Comparison of ENCODE assay signal across 27 cellular contexts in the genomic region with DNA sequence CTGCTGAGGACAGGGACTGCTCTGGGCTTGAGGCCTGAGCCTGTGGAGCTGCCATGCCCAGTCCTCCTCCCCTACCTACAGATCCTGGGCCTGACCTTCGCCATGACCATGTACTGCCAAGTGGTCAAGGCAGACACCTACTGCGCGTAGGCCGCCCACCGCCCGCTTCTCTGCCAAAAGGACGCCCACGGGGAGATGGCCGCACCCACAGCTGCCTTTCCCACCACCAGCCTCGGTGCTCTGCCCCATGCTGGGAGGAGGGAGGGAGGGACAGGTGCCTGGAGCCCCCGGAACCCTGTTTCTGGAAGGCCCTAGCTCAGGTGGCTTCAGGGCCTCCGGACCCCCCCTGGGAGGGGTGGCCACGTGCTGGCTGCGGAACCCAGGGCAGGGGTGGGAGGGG.
"Had no signal": no experiment of that assay in that cellular context is flagged by ENCODE, and none has a peak within 500 bp of the region (broad histone marks: within the 10 kb centered on the region; RNA-seq: fewer than 3 reads in every experiment).

No MANE protein-coding gene starts in this region.

- H3K9ac ChIP-seq: neural progenitor cell had no signal

- H3K4me1 ChIP-seq: gastrocnemius medialis, uterus had no signal

- FAIRE-seq: bronchial epithelial cell, colon, endometrium, islet of Langerhans had no signal

- H3K4me3 ChIP-seq: gastrocnemius medialis, left ventricle myocardium inferior, lung, neural progenitor cell, tibial nerve, uterus had no signal

- H3K9me3 Mint-ChIP-seq: activated B cell treated with CpG ODN at 0.5 μM for 24 hours; activated T-cell treated with anti-CD3 and anti-CD28 coated beads, Interleukin-2, amount 50 U/mL, for 72 hours; natural killer cell; neural progenitor cell had no signal

- DNase-seq: activated B cell treated with CpG ODN at 0.5 μM for 24 hours; activated CD8-positive, alpha-beta memory T cell treated with anti-CD3 and anti-CD28 coated beads, Interleukin-2, amount 10 ng/mL, durations not matched to agents 7 days and 5 days; activated CD8-positive, alpha-beta T cell treated with anti-CD3 and anti-CD28 coated beads, Interleukin-2, amount 10 ng/mL, durations not matched to agents 7 days and 5 days; activated naive CD4-positive, alpha-beta T cell; activated T-cell treated with anti-CD3 and anti-CD28 coated beads, Interleukin-2, amount 50 U/mL, for 72 hours; anterior cingulate cortex; dermis blood vessel endothelial cell; effector CD8-positive, alpha-beta T cell; gastrocnemius medialis; glutamatergic neuron; left ventricle myocardium inferior; mesendoderm; natural killer cell; right cardiac atrium; stimulated activated CD4-positive, alpha-beta T cell treated with anti-CD3 and anti-CD28 coated beads, Interleukin-2, amount 100 ng/mL, for 48 hours; stimulated activated naive CD4-positive, alpha-beta T cell treated with Interleukin-2 at 50 U/mL for 16 hours; T-helper 17 cell; T1000; uterus had no signal

- H3K27ac ChIP-seq: gastrocnemius medialis, left ventricle myocardium inferior, neural progenitor cell, tibial nerve, uterus had no signal

- ATAC-seq: activated CD8-positive, alpha-beta memory T cell treated with anti-CD3 and anti-CD28 coated beads, Interleukin-2, amount 10 ng/mL, durations not matched to agents 7 days and 5 days; activated CD8-positive, alpha-beta T cell treated with anti-CD3 and anti-CD28 coated beads, Interleukin-2, amount 10 ng/mL, durations not matched to agents 7 days and 5 days; activated T-cell treated with anti-CD3 and anti-CD28 coated beads, Interleukin-2, amount 50 U/mL, for 72 hours; gastrocnemius medialis; natural killer cell; right cardiac atrium; T-helper 17 cell had no signal

- H3K27ac Mint-ChIP-seq: activated B cell treated with CpG ODN at 0.5 μM for 24 hours; activated CD8-positive, alpha-beta memory T cell treated with anti-CD3 and anti-CD28 coated beads, Interleukin-2, amount 10 ng/mL, durations not matched to agents 7 days and 5 days; activated CD8-positive, alpha-beta T cell treated with anti-CD3 and anti-CD28 coated beads, Interleukin-2, amount 10 ng/mL, durations not matched to agents 7 days and 5 days; activated naive CD8-positive, alpha-beta T cell; activated T-cell treated with anti-CD3 and anti-CD28 coated beads, Interleukin-2, amount 50 U/mL, for 72 hours; natural killer cell; neural progenitor cell; T-helper 17 cell had no signal

- H3K4me3 Mint-ChIP-seq: activated B cell treated with CpG ODN at 0.5 μM for 24 hours; activated CD8-positive, alpha-beta memory T cell treated with anti-CD3 and anti-CD28 coated beads, Interleukin-2, amount 10 ng/mL, durations not matched to agents 7 days and 5 days; activated CD8-positive, alpha-beta T cell treated with anti-CD3 and anti-CD28 coated beads, Interleukin-2, amount 10 ng/mL, durations not matched to agents 7 days and 5 days; activated naive CD8-positive, alpha-beta T cell; activated T-cell treated with anti-CD3 and anti-CD28 coated beads, Interleukin-2, amount 50 U/mL, for 72 hours; natural killer cell; neural progenitor cell; T-helper 17 cell had no signal

- H3K36me3 Mint-ChIP-seq: activated CD8-positive, alpha-beta memory T cell treated with anti-CD3 and anti-CD28 coated beads, Interleukin-2, amount 10 ng/mL, durations not matched to agents 7 days and 5 days; activated naive CD8-positive, alpha-beta T cell; natural killer cell; neural progenitor cell had no signal

- H3K36me3 ChIP-seq: neural progenitor cell, uterus had no signal

- H3K9me3 ChIP-seq: gastrocnemius medialis, left ventricle myocardium inferior, tibial nerve, uterus had no signal

- H2AFZ ChIP-seq: neural progenitor cell had no signal

- H3K4me1 Mint-ChIP-seq: activated B cell treated with CpG ODN at 0.5 μM for 24 hours; activated CD8-positive, alpha-beta memory T cell treated with anti-CD3 and anti-CD28 coated beads, Interleukin-2, amount 10 ng/mL, durations not matched to agents 7 days and 5 days; natural killer cell; T-helper 17 cell had no signal

- H3K27me3 ChIP-seq: gastrocnemius medialis, neural progenitor cell, tibial nerve, uterus had no signal

- H3K4me2 ChIP-seq: neural progenitor cell had no signal

- H3K27me3 Mint-ChIP-seq: activated B cell treated with CpG ODN at 0.5 μM for 24 hours; activated CD8-positive, alpha-beta memory T cell treated with anti-CD3 and anti-CD28 coated beads, Interleukin-2, amount 10 ng/mL, durations not matched to agents 7 days and 5 days; activated naive CD8-positive, alpha-beta T cell; T-helper 17 cell had no signal
